18 cellular contexts compared by ENCODE assay signal in the genomic region with DNA sequence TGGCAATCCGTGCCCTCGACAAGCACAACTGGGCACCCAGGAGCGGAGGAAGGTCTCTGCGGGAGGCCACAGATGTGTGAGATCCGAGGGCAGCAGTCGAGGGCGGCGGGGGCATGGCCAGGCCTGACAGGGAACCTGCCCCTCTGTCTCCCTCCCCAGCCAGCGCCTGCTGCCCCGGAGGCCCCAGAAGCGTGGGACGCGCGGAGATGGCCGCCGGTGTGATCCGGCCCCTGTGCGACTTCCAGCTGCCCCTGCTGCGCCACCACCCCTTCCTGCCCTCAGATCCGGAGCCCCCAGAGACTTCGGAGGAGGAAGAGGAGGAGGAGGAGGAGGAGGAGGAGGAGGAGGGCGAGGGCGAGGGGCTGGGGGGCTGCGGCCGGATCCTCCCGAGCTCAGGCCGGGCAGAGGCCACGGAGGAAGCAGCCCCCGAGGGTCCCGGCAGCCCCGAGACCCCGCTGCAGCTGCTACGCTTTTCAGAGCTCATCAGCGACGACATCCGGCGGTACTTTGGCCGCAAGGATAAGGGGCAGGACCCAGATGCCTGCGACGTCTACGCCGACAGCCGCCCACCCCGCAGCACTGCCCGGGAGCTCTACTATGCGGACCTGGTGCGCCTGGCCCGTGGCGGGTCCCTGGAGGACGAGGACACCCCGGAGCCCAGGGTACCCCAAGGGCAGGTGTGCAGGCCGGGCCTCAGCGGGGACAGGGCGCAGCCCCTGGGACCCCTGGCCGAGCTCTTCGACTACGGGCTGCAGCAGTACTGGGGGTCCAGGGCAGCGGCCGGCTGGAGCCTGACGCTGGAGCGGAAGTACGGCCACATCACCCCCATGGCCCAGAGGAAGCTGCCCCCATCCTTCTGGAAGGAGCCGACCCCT. TPM values are rescaled to one million over a fixed set of nuclear protein-coding genes. Genes with fewer than 3 reads are reported as not detected.
DNase-seq lines count a peak whose midpoint lies in the region; ATAC-seq and TF ChIP-seq lines count a peak whose summit lies in the region.
"Had no signal": no experiment of that assay in that cellular context is flagged by ENCODE, and none has a peak within 500 bp of the region (broad histone marks: within the 10 kb centered on the region; RNA-seq: fewer than 3 reads in every experiment).

No MANE protein-coding gene starts in this region.

- no peaks in the 10 kb centered on the region for H3K9me3 Mint-ChIP-seq in activated naive CD4-positive, alpha-beta T cell treated with anti-CD3 and anti-CD28 coated beads for 36 hours
- H3K9me3 Mint-ChIP-seq in stimulated activated naive CD8-positive, alpha-beta T cell treated with anti-CD3 and anti-CD28 coated beads, Interleukin-15, Interleukin-2, amounts not matched to agents 100 ng/mL and 50 ng/mL, for 24 hours: no peaks in the 10 kb centered on the region
- H3K9me3 Mint-ChIP-seq: activated naive CD4-positive, alpha-beta T cell treated with anti-CD3 and anti-CD28 coated beads, Interleukin-2, amount 50 U/mL, for 72 hours; IgD-negative memory B cell had no signal

- ATAC-seq in T-helper 17 cell (no peak), lung (ENCODE audit: insufficient read depth, low FRiP score) (no peak)
- ATAC-seq: left lobe of liver had no signal

- no TSS peak for BruUV-seq in A673 (replicated peaks; lab: Mats Ljungman, UMichigan)

- H3K27ac ChIP-seq in lung (ENCODE audit: low read depth in 1 of 2, low read length in 1 of 2) (peak overlapping the region; percentile 2 to 5), A673 (ENCODE audit: low read depth, low read length, poor library complexity, severe bottlenecking) (no peak overlapping the region)
- H3K27ac ChIP-seq: cardiac muscle cell, Peyer's patch, transverse colon had no signal

- H3K36me3 Mint-ChIP-seq in activated naive CD4-positive, alpha-beta T cell treated with anti-CD3 and anti-CD28 coated beads for 36 hours (ENCODE audit: low read depth): no peaks in the 10 kb centered on the region
- H3K36me3 Mint-ChIP-seq in T-helper 17 cell (ENCODE audit: low read depth): no peaks in the 10 kb centered on the region
- H3K36me3 Mint-ChIP-seq in stimulated activated naive CD8-positive, alpha-beta T cell treated with anti-CD3 and anti-CD28 coated beads, Interleukin-15, Interleukin-2, amounts not matched to agents 100 ng/mL and 50 ng/mL, for 24 hours (ENCODE audit: low read depth): no peaks in the 10 kb centered on the region
- H3K36me3 Mint-ChIP-seq: activated naive CD4-positive, alpha-beta T cell treated with anti-CD3 and anti-CD28 coated beads, Interleukin-2, amount 50 U/mL, for 72 hours; IgD-negative memory B cell had no signal

- peak overlapping the region; percentile 39 for H3K4me3 Mint-ChIP-seq in activated naive CD4-positive, alpha-beta T cell treated with anti-CD3 and anti-CD28 coated beads for 36 hours
- H3K4me3 Mint-ChIP-seq in T-helper 17 cell: peak overlapping the region; percentile 36
- H3K4me3 Mint-ChIP-seq in stimulated activated naive CD8-positive, alpha-beta T cell treated with anti-CD3 and anti-CD28 coated beads, Interleukin-15, Interleukin-2, amounts not matched to agents 100 ng/mL and 50 ng/mL, for 24 hours: peak overlapping the region; percentile 45

- POLR2A ChIA-PET in A673 (lab: Charles Lee; ENCODE audit: low non-redundant PET): no interaction called here

- no peaks in the 10 kb centered on the region for H3K27me3 Mint-ChIP-seq in activated naive CD4-positive, alpha-beta T cell treated with anti-CD3 and anti-CD28 coated beads for 36 hours (ENCODE audit: low read depth)
- H3K27me3 Mint-ChIP-seq in T-helper 17 cell: no peaks in the 10 kb centered on the region
- H3K27me3 Mint-ChIP-seq in stimulated activated naive CD8-positive, alpha-beta T cell treated with anti-CD3 and anti-CD28 coated beads, Interleukin-15, Interleukin-2, amounts not matched to agents 100 ng/mL and 50 ng/mL, for 24 hours: no peaks in the 10 kb centered on the region
- H3K27me3 Mint-ChIP-seq: IgD-negative memory B cell had no signal

- no peaks in the 10 kb centered on the region for H3K4me1 ChIP-seq in lung (ENCODE audit: control insufficient read depth in 2 of 2, insufficient read depth in 2 of 2, low read length in 2 of 2)
- H3K4me1 ChIP-seq in A673 (ENCODE audit: insufficient read depth, low read length, poor library complexity, severe bottlenecking): peaks cover 10% of the 10 kb centered on the region

- H3K27me3 ChIP-seq in lung (ENCODE audit: control insufficient read depth, insufficient read depth) (no peaks in the 10 kb centered on the region), A673 (replicated peaks; ENCODE audit: insufficient read depth, low read depth, low read length, poor library complexity) (peaks cover 10% of the 10 kb centered on the region)
- H3K27me3 ChIP-seq: cardiac muscle cell, Peyer's patch had no signal

- no peaks in the 10 kb centered on the region for H3K9me3 ChIP-seq in T-helper 17 cell (ENCODE audit: control insufficient read depth, low read length, poor library complexity, severe bottlenecking)
- H3K9me3 ChIP-seq in lung (ENCODE audit: control insufficient read depth in 2 of 2, insufficient read depth in 1 of 2, low read length in 1 of 2): no peaks in the 10 kb centered on the region
- no peaks in the 10 kb centered on the region for H3K9me3 ChIP-seq in A673 (ENCODE audit: low read depth, low read length, poor library complexity, severe bottlenecking)
- H3K9me3 ChIP-seq: Peyer's patch, transverse colon had no signal

- H3K27ac Mint-ChIP-seq in activated naive CD4-positive, alpha-beta T cell treated with anti-CD3 and anti-CD28 coated beads for 36 hours: no peak overlapping the region
- no peak overlapping the region for H3K27ac Mint-ChIP-seq in T-helper 17 cell
- peak overlapping the region; percentile 68 for H3K27ac Mint-ChIP-seq in stimulated activated naive CD8-positive, alpha-beta T cell treated with anti-CD3 and anti-CD28 coated beads, Interleukin-15, Interleukin-2, amounts not matched to agents 100 ng/mL and 50 ng/mL, for 24 hours
- H3K27ac Mint-ChIP-seq: activated naive CD4-positive, alpha-beta T cell treated with anti-CD3 and anti-CD28 coated beads, Interleukin-2, amount 50 U/mL, for 72 hours had no signal

- 69 to 71% methylated on average over 57 to 63 of the region's 63 CpGs for WGBS in lung, 2 donors

- H3K4me1 Mint-ChIP-seq in activated naive CD4-positive, alpha-beta T cell treated with anti-CD3 and anti-CD28 coated beads for 36 hours (ENCODE audit: low read depth): peaks cover 2% of the 10 kb centered on the region
- H3K4me1 Mint-ChIP-seq in T-helper 17 cell: no peaks in the 10 kb centered on the region
- H3K4me1 Mint-ChIP-seq in stimulated activated naive CD8-positive, alpha-beta T cell treated with anti-CD3 and anti-CD28 coated beads, Interleukin-15, Interleukin-2, amounts not matched to agents 100 ng/mL and 50 ng/mL, for 24 hours (ENCODE audit: low read depth): peaks cover 4% of the 10 kb centered on the region

- intact Hi-C loops in activated naive CD4-positive, alpha-beta T cell treated with anti-CD3 and anti-CD28 coated beads for 36 hours (cut with micrococcal nuclease): no loop called here
- intact Hi-C loops in A673 (cut with micrococcal nuclease; ENCODE audit: unreplicated experiment): no loop called here

- CTCF ChIA-PET in activated naive CD4-positive, alpha-beta T cell treated with anti-CD3 and anti-CD28 coated beads for 36 hours (lab: Charles Lee): interaction anchor here (1.4 kb wide), 1 partner anchor 131 kb away, joined by 3 read pairs; no protein-coding TSS in a partner anchor
- CTCF ChIA-PET in A673 (lab: Charles Lee): no interaction called here

- TF ChIP-seq CTCF in lung (IDR thresholded peaks at IDR 0.05; ENCODE audit: control extremely low read depth, extremely low read depth) (no peak), A673 (conservative IDR thresholded peaks at IDR 0.05; ENCODE audit: low read depth, low read length) (no peak)

- no peak for DNase-seq in activated naive CD4-positive, alpha-beta T cell treated with anti-CD3 and anti-CD28 coated beads for 36 hours
- DNase-seq in activated naive CD4-positive, alpha-beta T cell (lab: John Stamatoyannopoulos, UW): no peak
- DNase-seq in T-helper 17 cell (no peak), lung (ENCODE audit: low spot score) (no peak), HUDEP-2 (lab: John Stamatoyannopoulos, UW; ENCODE audit: unreplicated experiment in 76 of 76) (no peak), A673 (ENCODE audit: low spot score) (no peak)
- DNase-seq in activated CD4-positive, alpha-beta T cell treated with anti-CD3 and anti-CD28 coated beads for 48 hours: no peak
- DNase-seq: ACHN, NCI-H1092, NCI-H82, Peyer's patch, transverse colon had no signal

- H3K36me3 ChIP-seq in lung (ENCODE audit: control insufficient read depth in 2 of 2, insufficient read depth in 2 of 2, low read length in 2 of 2): no peaks in the 10 kb centered on the region
- no peaks in the 10 kb centered on the region for H3K36me3 ChIP-seq in A673 (ENCODE audit: insufficient read depth, low read length, poor library complexity, severe bottlenecking)
- H3K36me3 ChIP-seq: cardiac muscle cell, Peyer's patch, transverse colon had no signal

- H3K4me3 ChIP-seq in lung: no peak overlapping the region
- no peak overlapping the region for H3K4me3 ChIP-seq in A673 (ENCODE audit: low read depth, low read length, poor library complexity, severe bottlenecking)
- H3K4me3 ChIP-seq: cardiac muscle cell, transverse colon had no signal

RNA-seq across cellular contexts. Expression of a gene that starts 1.7 kb away (rescaled TPM):
- total RNA-seq in activated naive CD4-positive, alpha-beta T cell treated with anti-CD3 and anti-CD28 coated beads for 36 hours: under 1 TPM in 1 of 2 experiments, not detected in 1; 0.31 TPM
- not detected for total RNA-seq in T-helper 17 cell
- under 1 TPM; 0.46 to 0.57 TPM for total RNA-seq in lung
- polyA plus RNA-seq in lung: under 1 TPM in 1 of 2 donors, not detected in 1; 0.12 TPM
- total RNA-seq in A673 (2021): not detected in 2 replicates
- total RNA-seq: left lobe of liver, Peyer's patch had no signal
- polyA plus RNA-seq: cardiac muscle cell, IgD-negative memory B cell, neural cell had no signal

RNA-seq across cellular contexts. Expression of a gene that starts 11.7 kb away (rescaled TPM):
- total RNA-seq in activated naive CD4-positive, alpha-beta T cell treated with anti-CD3 and anti-CD28 coated beads for 36 hours: 1 to 10 TPM in 1 of 2 experiments, under 1 TPM in 1; 0.74 to 1.8 TPM
- total RNA-seq in T-helper 17 cell: 1 to 10 TPM; 1.3 to 3.6 TPM
- 1 to 10 TPM in 1 of 2 donors, under 1 TPM in 1; 0.63 to 1.3 TPM for total RNA-seq in lung
- polyA plus RNA-seq in lung: 1 to 10 TPM; 1.5 to 4.5 TPM
- total RNA-seq in A673 (2021): 1.2 and 1.6 TPM in 2 replicates

RNA-seq across cellular contexts. Expression of a gene that starts 12.1 kb away (rescaled TPM):
- total RNA-seq in activated naive CD4-positive, alpha-beta T cell treated with anti-CD3 and anti-CD28 coated beads for 36 hours: 10 to 100 TPM; 11.2 to 12.2 TPM
- 1 to 10 TPM; 7.0 to 8.8 TPM for total RNA-seq in T-helper 17 cell
- total RNA-seq in lung: 10 to 100 TPM in 1 of 2 donors, 1 to 10 TPM in 1; 6.4 to 12.8 TPM
- 10 to 100 TPM; 12.2 to 30.6 TPM for polyA plus RNA-seq in lung
- total RNA-seq in A673 (2021): 17.8 and 19.5 TPM in 2 replicates

RNA-seq across cellular contexts. Expression of a gene that starts 18.1 kb away (rescaled TPM):
- total RNA-seq in activated naive CD4-positive, alpha-beta T cell treated with anti-CD3 and anti-CD28 coated beads for 36 hours: 10 to 100 TPM; 35.9 to 38.4 TPM
- total RNA-seq in T-helper 17 cell (10 to 100 TPM; 63.0 to 64.8 TPM), lung (10 to 100 TPM; 21.8 to 31.2 TPM), A673 (2021) (86.7 and 88.5 TPM in 2 replicates)
- 10 to 100 TPM in 1 of 2 donors, 1 to 10 TPM in 1; 7.9 to 11.9 TPM for polyA plus RNA-seq in lung

RNA-seq across cellular contexts. Expression of a gene that starts 42.2 kb away (rescaled TPM):
- 10 to 100 TPM; 31.7 to 34.5 TPM for total RNA-seq in activated naive CD4-positive, alpha-beta T cell treated with anti-CD3 and anti-CD28 coated beads for 36 hours
- total RNA-seq in T-helper 17 cell: 100 to 1,000 TPM in 1 of 2 donors, 10 to 100 TPM in 1; 93.9 to 113 TPM
- total RNA-seq in lung: 100 to 1,000 TPM in 1 of 2 donors, 10 to 100 TPM in 1; 73.3 to 103 TPM
- 100 to 1,000 TPM in 1 of 2 donors, 10 to 100 TPM in 1; 61.1 to 119 TPM for polyA plus RNA-seq in lung
- 82.2 and 89.3 TPM in 2 replicates for total RNA-seq in A673 (2021)
